2 cellular contexts compared by ENCODE assay signal in the genomic region with DNA sequence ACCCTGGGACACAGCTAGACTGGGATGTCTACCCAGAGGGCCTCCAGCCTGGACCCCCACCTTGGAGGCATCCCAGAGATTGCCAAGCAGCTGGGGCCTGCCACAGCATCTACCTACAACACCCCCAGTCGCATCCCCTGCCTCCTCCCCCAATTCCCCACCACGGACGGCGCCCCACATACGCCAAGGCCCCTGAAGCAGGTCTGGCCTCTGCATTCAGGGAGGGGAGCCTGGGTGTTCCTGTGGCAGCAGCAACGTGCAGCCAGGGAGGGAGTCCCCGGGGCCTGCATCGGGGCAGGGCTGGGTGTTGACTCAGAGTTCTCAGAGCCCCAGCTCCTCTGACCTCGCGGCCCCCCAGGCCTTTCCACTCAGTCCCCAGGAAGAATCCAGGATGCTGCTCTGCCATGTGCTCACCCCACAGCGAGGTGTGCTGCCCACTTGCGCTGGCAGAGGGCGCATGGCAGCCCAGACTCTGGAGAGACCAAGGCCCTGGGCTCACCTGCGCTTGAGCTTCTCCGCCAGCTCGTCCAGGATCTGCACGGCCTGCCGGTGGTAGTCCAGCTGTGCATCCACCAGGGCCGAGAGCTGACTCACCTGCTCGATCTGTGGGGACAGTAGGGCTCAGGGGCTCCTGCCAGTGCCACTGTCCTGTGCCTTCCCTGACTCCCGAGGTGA.
TF ChIP-seq lines count a peak whose summit lies in the region.

No MANE protein-coding gene starts in this region.

TF ChIP-seq in HEK293, 187 proteins besides CTCF, POLR2A, EP300 and RAD21:
- TF ChIP-seq ZNF416 (tag by site-specific recombination; IDR thresholded peaks at IDR 0.05) (no peak), ZNF514 (tag by site-specific recombination; IDR thresholded peaks at IDR 0.05) (no peak), GLIS1 (tag by site-specific recombination; IDR thresholded peaks at IDR 0.05) (peak; percentile 31), GLIS2 (tag by site-specific recombination; IDR thresholded peaks at IDR 0.05) (peak; percentile 32; the same call in 1 of the 2 replicates), ZIC2 (tag by site-specific recombination; IDR thresholded peaks at IDR 0.05) (peak; percentile 36; the same call in 1 of the 2 replicates), ZNF600 (tag by site-specific recombination; IDR thresholded peaks at IDR 0.05) (peak; percentile 71)

TF ChIP-seq in liver, 16 proteins besides CTCF, POLR2A, EP300 and RAD21:
- no peak for TF ChIP-seq JUND (IDR thresholded peaks at IDR 0.05)
- no peak for TF ChIP-seq HNF4A (conservative IDR thresholded peaks at IDR 0.05)
- no peak for TF ChIP-seq SP1 (IDR thresholded peaks at IDR 0.05)
- TF ChIP-seq FOXA1 (IDR thresholded peaks at IDR 0.05), result no peak
- no peak for TF ChIP-seq NR2F2 (IDR thresholded peaks at IDR 0.05)
- TF ChIP-seq FOXA2 (IDR thresholded peaks at IDR 0.05), result no peak
